ENCODE assay signal across 1 cellular context in genomic region chrX:16719334-16720084, GRCh38.
TF ChIP-seq lines count a peak whose summit lies in the region.

Gene SYAP1 (plus strand): TSS chrX:16719612. CDS start chrX:16719725, 113 bp downstream.

TF ChIP-seq in HepG2, 621 proteins besides CTCF, POLR2A, EP300 and RAD21 (continued from another document):
- peak; percentile 23; the same call in 1 of the 2 replicates for TF ChIP-seq HBP1 (CRISPR knock-in tag; IDR thresholded peaks at IDR 0.05; ENCODE audit: low read depth)
- TF ChIP-seq REST (IDR thresholded peaks at IDR 0.05; ENCODE audit: borderline replicate concordance in 1 of 2, low read depth in 1 of 2, low read length in 2 of 2) = peak in 1 of 2 experiments; percentile 50; a peak in 1 of 4 replicates
- no peak for TF ChIP-seq TRIM24 (CRISPR knock-in tag; IDR thresholded peaks at IDR 0.05)
- peak; percentile 95 for TF ChIP-seq CREM (IDR thresholded peaks at IDR 0.05)
- no peak for TF ChIP-seq CREM (CRISPR knock-in tag; IDR thresholded peaks at IDR 0.05)
- TF ChIP-seq, protein P1, sequence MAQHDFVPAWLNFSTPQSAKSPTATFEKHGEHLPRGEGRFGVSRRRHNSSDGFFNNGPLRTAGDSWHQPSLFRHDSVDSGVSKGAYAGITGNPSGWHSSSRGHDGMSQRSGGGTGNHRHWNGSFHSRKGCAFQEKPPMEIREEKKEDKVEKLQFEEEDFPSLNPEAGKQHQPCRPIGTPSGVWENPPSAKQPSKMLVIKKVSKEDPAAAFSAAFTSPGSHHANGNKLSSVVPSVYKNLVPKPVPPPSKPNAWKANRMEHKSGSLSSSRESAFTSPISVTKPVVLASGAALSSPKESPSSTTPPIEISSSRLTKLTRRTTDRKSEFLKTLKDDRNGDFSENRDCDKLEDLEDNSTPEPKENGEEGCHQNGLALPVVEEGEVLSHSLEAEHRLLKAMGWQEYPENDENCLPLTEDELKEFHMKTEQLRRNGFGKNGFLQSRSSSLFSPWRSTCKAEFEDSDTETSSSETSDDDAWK (CRISPR knock-in tag; IDR thresholded peaks at IDR 0.05) = no peak
- no peak for TF ChIP-seq CCAR2 (optimal IDR thresholded peaks at IDR 0.05; ENCODE audit: low read depth, low read length)
- peak; percentile 89 for TF ChIP-seq SP4 (CRISPR knock-in tag; IDR thresholded peaks at IDR 0.05)
- no peak for TF ChIP-seq HIVEP1 (CRISPR knock-in tag; IDR thresholded peaks at IDR 0.05)
TF ChIP-seq in HepG2: peak in this region for 141.
